ENCODE assay signal across 10 cellular contexts in the genomic region with DNA sequence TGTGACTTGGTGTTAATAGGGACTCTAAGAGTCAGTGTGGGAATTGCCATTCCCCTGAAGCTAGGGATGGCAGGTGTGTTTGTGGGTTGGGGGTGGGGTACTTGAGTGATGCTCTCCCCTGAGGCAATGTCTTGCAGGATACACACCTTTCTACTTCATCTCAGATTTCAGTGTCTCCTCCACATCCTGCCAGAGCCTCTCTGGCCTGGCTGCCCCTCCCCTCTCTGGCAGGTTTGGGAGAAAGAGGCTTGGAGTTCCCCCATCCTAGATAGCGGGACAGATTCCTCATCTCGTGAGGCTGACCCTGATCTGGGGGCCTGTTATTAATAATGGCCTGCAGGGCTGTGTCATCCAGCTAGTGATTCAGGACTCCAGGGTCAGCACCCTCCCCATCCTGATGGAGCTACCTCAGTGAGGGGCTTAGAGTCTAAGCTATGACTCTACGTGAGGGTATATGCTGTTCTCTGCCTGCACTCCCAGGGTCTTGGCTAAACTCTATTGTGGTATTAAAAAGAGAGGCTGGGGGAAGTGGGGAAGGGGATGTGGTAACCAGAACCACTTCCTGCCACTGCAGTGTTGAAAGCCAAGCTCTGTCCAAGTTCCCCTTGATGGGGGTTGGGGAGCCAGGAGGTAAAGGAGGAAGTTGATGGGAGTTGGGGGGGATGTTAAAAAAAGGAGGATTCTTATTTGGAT. TPM values are rescaled to one million over a fixed set of nuclear protein-coding genes. Genes with fewer than 3 reads are reported as not detected.
A peak's percentile ranks its signal among the peaks of the same experiment; 100 is the strongest.
DNase-seq lines count a peak whose midpoint lies in the region; ATAC-seq and TF ChIP-seq lines count a peak whose summit lies in the region.
"Had no signal": no experiment of that assay in that cellular context is flagged by ENCODE, and none has a peak within 500 bp of the region (broad histone marks: within the 10 kb centered on the region; RNA-seq: fewer than 3 reads in every experiment).

No MANE protein-coding gene starts in this region.

- H4K91ac ChIP-seq in trophoblast cell (ENCODE audit: low read depth, low read length) = peak overlapping the region; percentile 76

- peak overlapping the region; percentile 36 for H3K14ac ChIP-seq in trophoblast cell (ENCODE audit: low read length)

- peak overlapping the region; percentile 62 for H2BK120ac ChIP-seq in trophoblast cell (ENCODE audit: insufficient read depth, low read length, poor library complexity)

- H3K36me3 ChIP-seq in colonic mucosa (no peaks in the 10 kb centered on the region), trophoblast cell (ENCODE audit: control insufficient read depth in 1 of 2, insufficient read depth in 2 of 2, low read length in 2 of 2) (no peaks in the 10 kb centered on the region)
- H3K36me3 ChIP-seq: SJSA1 had no signal

- DNase-seq in NCI-H2029 (lab: John Stamatoyannopoulos, UW) = peak; percentile 34
- DNase-seq in NCI-H2029 treated with DMSO at 0.1 percent for 48 hours (lab: John Stamatoyannopoulos, UW) = no peak
- DNase-seq in NCI-H2196 (lab: John Stamatoyannopoulos, UW; ENCODE audit: unreplicated experiment) = peak; percentile 25
- peak; percentile 38 for DNase-seq in colonic mucosa
- peak in 1 of 2 donors; percentile 25 for DNase-seq in trophoblast cell
- DNase-seq in NCI-H2227 (lab: John Stamatoyannopoulos, UW; ENCODE audit: unreplicated experiment) = no peak
- DNase-seq in HUDEP-2 (lab: John Stamatoyannopoulos, UW; ENCODE audit: unreplicated experiment in 76 of 76) = no peak

- TF ChIP-seq CTCF in colonic mucosa (IDR thresholded peaks at IDR 0.05) = no peak

- H3K27me3 ChIP-seq in colonic mucosa (peaks cover 4% of the 10 kb centered on the region), trophoblast cell (ENCODE audit: insufficient read depth, low read length) (no peaks in the 10 kb centered on the region)

- no peak overlapping the region for H3K9ac ChIP-seq in colonic mucosa (ENCODE audit: low read depth in 2 of 2, low read length in 2 of 2)
- no peak overlapping the region for H3K9ac ChIP-seq in trophoblast cell (ENCODE audit: low read length)

- H3K4me1 ChIP-seq in colonic mucosa (no peaks in the 10 kb centered on the region), trophoblast cell (ENCODE audit: control insufficient read depth in 1 of 2, insufficient read depth in 2 of 2, low read length in 2 of 2) (peaks cover 27 to 48% of the 10 kb centered on the region in 2 experiments)
- H3K4me1 ChIP-seq: SJSA1 had no signal

- no peak overlapping the region for H4K12ac ChIP-seq in trophoblast cell (ENCODE audit: low read depth, low read length)

- H3K4me3 ChIP-seq in colonic mucosa (no peak overlapping the region), trophoblast cell (ENCODE audit: low read depth, low read length) (no peak overlapping the region)
- H3K4me3 ChIP-seq: SJSA1 had no signal

- peak overlapping the region; percentile 9 for H4K8ac ChIP-seq in trophoblast cell (ENCODE audit: low read depth, low read length)

- peak overlapping the region; percentile 72 for H2BK12ac ChIP-seq in trophoblast cell (ENCODE audit: low read length)

- intact Hi-C loops in colonic mucosa (cut with DNase I) = no loop called here

- no peaks in the 10 kb centered on the region for H3K79me2 ChIP-seq in trophoblast cell (ENCODE audit: control insufficient read depth, insufficient read depth, low read length, poor library complexity)

- H3K4me2 ChIP-seq in trophoblast cell (ENCODE audit: low read length) = peak overlapping the region; percentile 57

- H3K9me3 ChIP-seq in colonic mucosa (no peaks in the 10 kb centered on the region), trophoblast cell (ENCODE audit: insufficient read depth, low read depth, low read length) (no peaks in the 10 kb centered on the region)
- H3K9me3 ChIP-seq: SJSA1 had no signal

- H2BK5ac ChIP-seq in trophoblast cell (ENCODE audit: low read depth, low read length, poor library complexity) = peak overlapping the region; percentile 63

- H3K23ac ChIP-seq in trophoblast cell (ENCODE audit: low read length) = no peak overlapping the region

- ATAC-seq in GM21515 (IDR thresholded peaks at IDR 0.05; ENCODE audit: unreplicated experiment) = no peak

- no peak overlapping the region for H2AFZ ChIP-seq in trophoblast cell (ENCODE audit: insufficient read depth, low read length, poor library complexity)

- no peak overlapping the region for H3K27ac ChIP-seq in colonic mucosa
- peak overlapping the region; percentile 92 for H3K27ac ChIP-seq in trophoblast cell (ENCODE audit: low read depth, low read length)
- H3K27ac ChIP-seq: SJSA1 had no signal

- H3K4ac ChIP-seq in trophoblast cell (ENCODE audit: low read depth, low read length) = no peak overlapping the region

- peaks cover 37% of the 10 kb centered on the region for H3K79me1 ChIP-seq in trophoblast cell (ENCODE audit: low read length)

- H3K18ac ChIP-seq in trophoblast cell (ENCODE audit: low read length) = no peak overlapping the region

- WGBS in trophoblast cell (ENCODE audit: extremely low coverage, insufficient coverage, insufficient read length) = no CpG with 5 or more reads among the region's 3 CpGs

- no peak overlapping the region for H2AK5ac ChIP-seq in trophoblast cell (ENCODE audit: low read length)

RNA-seq across cellular contexts. Expression of gene MMP9, which starts 3.7 kb away (rescaled TPM):
- 1 to 10 TPM; 1.3 to 4.0 TPM for total RNA-seq in colonic mucosa
- polyA plus RNA-seq in trophoblast cell (2013) = 68.2 and 72.5 TPM in 2 replicates
- total RNA-seq: SJSA1 had no signal
- polyA plus RNA-seq: neural cell had no signal

RNA-seq across cellular contexts. Expression of gene SLC12A5, which starts 24.1 kb away (rescaled TPM):
- total RNA-seq in colonic mucosa = under 1 TPM in 1 of 2 donors, not detected in 1; 0.96 TPM
- polyA plus RNA-seq in trophoblast cell (2013) = 19.7 and 21.1 TPM in 2 replicates
- total RNA-seq: SJSA1 had no signal

RNA-seq across cellular contexts. Expression of gene ZNF335, which starts 33.0 kb away (rescaled TPM):
- total RNA-seq in colonic mucosa = 10 to 100 TPM; 11.3 to 22.1 TPM
- polyA plus RNA-seq in trophoblast cell (2013) = 15.7 and 15.8 TPM in 2 replicates

Comparison
In these comparisons a context has a peak if more than half of its experiments do, and no peak if none do; other contexts are left out.
1. DNase-seq: peak in NCI-H2029 (single experiment), NCI-H2196 (single experiment) and colonic mucosa (single experiment); none in NCI-H2029 treated with DMSO at 0.1 percent for 48 hours (single experiment), NCI-H2227 (single experiment) and HUDEP-2 (0 of 76).